Comparison of ENCODE assay signal across 8 cellular contexts in genomic region chr2:112541315-112542122, GRCh38. TPM values are rescaled to one million over a fixed set of nuclear protein-coding genes. Genes with fewer than 3 reads are reported as not detected.
A peak's percentile ranks its signal among the peaks of the same experiment; 100 is the strongest.
DNase-seq lines count a peak whose midpoint lies in the region; ATAC-seq and TF ChIP-seq lines count a peak whose summit lies in the region.

No MANE protein-coding gene starts in this region.

- H3K4me1 ChIP-seq in subcutaneous abdominal adipose tissue (ENCODE audit: control insufficient read depth in 5 of 5, insufficient read depth in 5 of 5, low read length in 5 of 5), result peaks cover 6 to 27% (median 25%) of the 10 kb centered on the region in 5 donors

- H3K9ac ChIP-seq in subcutaneous abdominal adipose tissue (ENCODE audit: low read length in 5 of 5), result peak overlapping the region; percentile 55 to 90 (median 86)

- no peaks in the 10 kb centered on the region for H3K27me3 Mint-ChIP-seq in activated CD4-positive, alpha-beta memory T cell treated with anti-CD3 and anti-CD28 coated beads for 36 hours
- no peaks in the 10 kb centered on the region for H3K27me3 Mint-ChIP-seq in naive B cell

- no peak for TF ChIP-seq CTCF in epithelial cell of proximal tubule (conservative IDR thresholded peaks at IDR 0.05; ENCODE audit: low read depth, low read length)

- H3K4me3 Mint-ChIP-seq in activated CD4-positive, alpha-beta memory T cell treated with anti-CD3 and anti-CD28 coated beads for 36 hours, result no peak overlapping the region
- H3K4me3 Mint-ChIP-seq in naive B cell, result no peak overlapping the region

- POLR2A ChIA-PET in activated CD4-positive, alpha-beta memory T cell treated with anti-CD3 and anti-CD28 coated beads for 36 hours (lab: Charles Lee), result interaction anchor here (1.0 kb wide), 1 partner anchor 658 kb away, joined by 4 read pairs; no protein-coding TSS in a partner anchor

- peak overlapping the region; percentile 90 for H3K4me3 ChIP-seq in epithelial cell of proximal tubule (ENCODE audit: low read depth, low read length)
- peak overlapping the region; percentile 78 to 100 (median 88) for H3K4me3 ChIP-seq in subcutaneous abdominal adipose tissue (ENCODE audit: low read depth in 1 of 5, low read length in 5 of 5)

- H3K36me3 ChIP-seq in subcutaneous abdominal adipose tissue (ENCODE audit: control insufficient read depth in 5 of 5, insufficient read depth in 5 of 5, low read length in 5 of 5), result peaks cover 0 to 3% (median 0%) of the 10 kb centered on the region in 5 donors

- peaks cover 19% of the 10 kb centered on the region for H3K4me1 Mint-ChIP-seq in activated CD4-positive, alpha-beta memory T cell treated with anti-CD3 and anti-CD28 coated beads for 36 hours (ENCODE audit: low read depth)
- peaks cover 8 to 11% (median 8%) of the 10 kb centered on the region in 3 donors for H3K4me1 Mint-ChIP-seq in naive B cell

- H3K27me3 ChIP-seq in subcutaneous abdominal adipose tissue (ENCODE audit: control insufficient read depth in 5 of 5, insufficient read depth in 4 of 5, low read length in 5 of 5), result no peaks in the 10 kb centered on the region

- CTCF ChIA-PET in activated CD4-positive, alpha-beta memory T cell treated with anti-CD3 and anti-CD28 coated beads for 36 hours (lab: Charles Lee), result interaction anchor here (1.6 kb wide), 1 partner anchor 61 kb away, joined by 6 read pairs; no protein-coding TSS in a partner anchor

- H3K9me3 ChIP-seq in subcutaneous abdominal adipose tissue (ENCODE audit: control insufficient read depth in 5 of 5, low read length in 5 of 5), result no peaks in the 10 kb centered on the region

- H3K36me3 Mint-ChIP-seq in activated CD4-positive, alpha-beta memory T cell treated with anti-CD3 and anti-CD28 coated beads for 36 hours, result peaks cover 2% of the 10 kb centered on the region
- H3K36me3 Mint-ChIP-seq in naive B cell, result peaks cover 0 to 8% of the 10 kb centered on the region in 2 donors

- intact Hi-C loops in activated CD4-positive, alpha-beta memory T cell treated with anti-CD3 and anti-CD28 coated beads for 36 hours (cut with micrococcal nuclease), result loop anchor here (1.0 to 10.0 kb wide), 8 partner anchors 43 to 659 kb away; partner anchors contain the start of genes ANAPC1, CHCHD5, SLC20A1 and TMEM87B

- H3K27ac Mint-ChIP-seq in activated CD4-positive, alpha-beta memory T cell treated with anti-CD3 and anti-CD28 coated beads for 36 hours, result no peak overlapping the region
- H3K27ac Mint-ChIP-seq in naive B cell, result peak overlapping the region in 1 of 6 donors; percentile 90

- peak; percentile 58 for ATAC-seq in GM18867 (IDR thresholded peaks at IDR 0.05; ENCODE audit: unreplicated experiment)
- ATAC-seq in HG03045 (IDR thresholded peaks at IDR 0.05; ENCODE audit: unreplicated experiment), result peak; percentile 69
- ATAC-seq in naive B cell (ENCODE audit: low read depth in 2 of 2), result peak; percentile 66 to 68

- DNase-seq in AG08396 (ENCODE audit: low spot score) (peak; percentile 75), NCI-H460 (ENCODE audit: extremely low read depth, low read depth) (peak; percentile 48), epithelial cell of proximal tubule (ENCODE audit: low read depth) (no peak), naive B cell (peak; percentile 45)
- DNase-seq in activated CD4-positive, alpha-beta memory T cell treated with anti-CD3 and anti-CD28 coated beads for 36 hours, result peak; percentile 78

- peak overlapping the region; percentile 75 for H3K27ac ChIP-seq in subcutaneous abdominal adipose tissue (ENCODE audit: low read depth, low read length)

- peaks cover 2% of the 10 kb centered on the region for H3K9me3 Mint-ChIP-seq in activated CD4-positive, alpha-beta memory T cell treated with anti-CD3 and anti-CD28 coated beads for 36 hours
- H3K9me3 Mint-ChIP-seq in naive B cell, result no peaks in the 10 kb centered on the region

RNA-seq across cellular contexts. Expression of gene POLR1B, which starts 0.7 kb away (rescaled TPM):
- 35.9 and 43.0 TPM in 2 replicates for total RNA-seq in NCI-H460 (2014; rRNA removed; shearing (Covaris generic))
- 35.1 and 43.0 TPM in 2 replicates for polyA plus RNA-seq in NCI-H460 (2014; cell fraction: nucleus; rRNA removed)
- total RNA-seq in activated CD4-positive, alpha-beta memory T cell treated with anti-CD3 and anti-CD28 coated beads for 36 hours, result 10 to 100 TPM; 50.7 to 55.3 TPM
- total RNA-seq in epithelial cell of proximal tubule, result 9.7 and 26.3 TPM in 2 replicates
- 10 to 100 TPM; 15.3 to 25.5 (median 17.5) TPM for polyA plus RNA-seq in naive B cell (ENCODE audit: low read depth in 6 of 6)

RNA-seq across cellular contexts. Expression of gene CHCHD5, which starts 42.9 kb away (rescaled TPM):
- total RNA-seq in NCI-H460 (2014; rRNA removed; shearing (Covaris generic)), result 30.7 and 31.3 TPM in 2 replicates
- polyA plus RNA-seq in NCI-H460 (2014; cell fraction: nucleus; rRNA removed), result 37.5 and 76.0 TPM in 2 replicates
- total RNA-seq in activated CD4-positive, alpha-beta memory T cell treated with anti-CD3 and anti-CD28 coated beads for 36 hours, result 10 to 100 TPM; 39.3 to 41.4 TPM
- total RNA-seq in epithelial cell of proximal tubule, result 30.4 and 42.3 TPM in 2 replicates
- polyA plus RNA-seq in naive B cell (ENCODE audit: low read depth in 6 of 6), result 10 to 100 TPM; 34.0 to 53.0 (median 43.6) TPM

RNA-seq across cellular contexts. Expression of gene TTL, which starts 59.6 kb away (rescaled TPM):
- total RNA-seq in NCI-H460 (2014; rRNA removed; shearing (Covaris generic)), result 58.1 and 72.8 TPM in 2 replicates
- 70.5 and 83.3 TPM in 2 replicates for polyA plus RNA-seq in NCI-H460 (2014; cell fraction: nucleus; rRNA removed)
- total RNA-seq in activated CD4-positive, alpha-beta memory T cell treated with anti-CD3 and anti-CD28 coated beads for 36 hours, result 10 to 100 TPM; 36.7 to 39.0 TPM
- 42.3 and 60.9 TPM in 2 replicates for total RNA-seq in epithelial cell of proximal tubule
- polyA plus RNA-seq in naive B cell (ENCODE audit: low read depth in 6 of 6), result 1 to 10 TPM; 1.1 to 5.8 (median 2.8) TPM
